Comparison of ENCODE assay signal across 10 cellular contexts in genomic region chr17:16583781-16584180, GRCh38. TPM values are rescaled to one million over a fixed set of nuclear protein-coding genes. Genes with fewer than 3 reads are reported as not detected.
DNase-seq lines count a peak whose midpoint lies in the region; ATAC-seq and TF ChIP-seq lines count a peak whose summit lies in the region.
"Had no signal": no experiment of that assay in that cellular context is flagged by ENCODE, and none has a peak within 500 bp of the region (broad histone marks: within the 10 kb centered on the region; RNA-seq: fewer than 3 reads in every experiment).

No MANE protein-coding gene starts in this region.

- H3K36me3 ChIP-seq in lower lobe of right lung (no peaks in the 10 kb centered on the region), testis (ENCODE audit: low read depth, missing control alignments) (no peaks in the 10 kb centered on the region)
- H3K36me3 ChIP-seq: brain microvascular endothelial cell had no signal

- peaks cover 14% of the 10 kb centered on the region for H3K27me3 Mint-ChIP-seq in activated naive CD4-positive, alpha-beta T cell treated with anti-CD3 and anti-CD28 coated beads for 36 hours (ENCODE audit: low read depth)
- peaks cover 64% of the 10 kb centered on the region for H3K27me3 Mint-ChIP-seq in activated naive CD4-positive, alpha-beta T cell treated with anti-CD3 and anti-CD28 coated beads, Interleukin-2, amount 10 ng/mL, durations not matched to agents 7 days and 5 days

- no peaks in the 10 kb centered on the region for H3K9me3 Mint-ChIP-seq in activated naive CD4-positive, alpha-beta T cell treated with anti-CD3 and anti-CD28 coated beads for 36 hours
- H3K9me3 Mint-ChIP-seq in activated naive CD4-positive, alpha-beta T cell treated with anti-CD3 and anti-CD28 coated beads, Interleukin-2, amount 10 ng/mL, durations not matched to agents 7 days and 5 days = peaks cover 8% of the 10 kb centered on the region
- H3K9me3 Mint-ChIP-seq: activated B cell treated with CpG ODN at 0.5 μM for 24 hours had no signal

- DNase-seq in activated naive CD4-positive, alpha-beta T cell treated with anti-CD3 and anti-CD28 coated beads for 36 hours = peak; percentile 25
- no peak for DNase-seq in activated naive CD4-positive, alpha-beta T cell (lab: John Stamatoyannopoulos, UW)
- DNase-seq in activated naive CD4-positive, alpha-beta T cell treated with anti-CD3 and anti-CD28 coated beads, Interleukin-2, amount 10 ng/mL, durations not matched to agents 7 days and 5 days = no peak
- DNase-seq in lower lobe of right lung (no peak), testis (no peak), NCI-H526 (lab: John Stamatoyannopoulos, UW) (no peak), G401 (ENCODE audit: low spot score) (no peak)

- intact Hi-C loops in activated naive CD4-positive, alpha-beta T cell treated with anti-CD3 and anti-CD28 coated beads for 36 hours (cut with micrococcal nuclease) = loop anchor here (1.0 to 5.0 kb wide), 5 partner anchors 14 to 405 kb away; partner anchors contain the start of genes CCDC144A, UBB and ZNF287
- intact Hi-C loops in lower lobe of right lung (cut with DNase I) = no loop called here
- intact Hi-C loops in testis (cut with DNase I; ENCODE audit: low total_unique reads) = no loop called here

- H3K4me3 ChIP-seq in lower lobe of right lung (peak overlapping the region; percentile 46), testis (peak overlapping the region; percentile 46 to 55)

- no peak overlapping the region for H3K27ac ChIP-seq in lower lobe of right lung
- peak overlapping the region in 1 of 2 donors; percentile 51 for H3K27ac ChIP-seq in testis
- H3K27ac ChIP-seq: brain microvascular endothelial cell had no signal

- in situ Hi-C loops in G401 (cut with HindIII; ENCODE audit: low sequenced_read_pairs) = no loop called here

- H3K4me1 ChIP-seq in lower lobe of right lung = peaks cover 13% of the 10 kb centered on the region
- no peaks in the 10 kb centered on the region for H3K4me1 ChIP-seq in testis

- WGBS in testis, 2 donors = 22 to 31% methylated on average over 7 of the region's 7 CpGs

- H3K9me3 ChIP-seq in lower lobe of right lung (no peaks in the 10 kb centered on the region), testis (no peaks in the 10 kb centered on the region)

- CTCF ChIA-PET in activated naive CD4-positive, alpha-beta T cell treated with anti-CD3 and anti-CD28 coated beads for 36 hours (lab: Charles Lee) = interaction anchor here (0.5 to 2.3 kb wide), 14 partner anchors 8 to 1228 kb away, joined by 3 to 16 read pairs (median 4); partner anchors contain the start of gene ZNF287
- CTCF ChIA-PET in activated naive CD4-positive, alpha-beta T cell treated with anti-CD3 and anti-CD28 coated beads, Interleukin-2, amount 10 ng/mL, durations not matched to agents 7 days and 5 days (lab: Charles Lee) = interaction anchor here (0.7 to 4.8 kb wide), 8 partner anchors 9 to 232 kb away, joined by 3 to 19 read pairs (median 3); partner anchors contain the start of gene ZNF287

- peaks cover 3% of the 10 kb centered on the region for H3K27me3 ChIP-seq in lower lobe of right lung (ENCODE audit: low read depth)
- no peaks in the 10 kb centered on the region for H3K27me3 ChIP-seq in testis
- H3K27me3 ChIP-seq: brain microvascular endothelial cell had no signal

- no peak for ATAC-seq in lower lobe of right lung
- ATAC-seq in HG02870 (IDR thresholded peaks at IDR 0.05; ENCODE audit: unreplicated experiment) = no peak

- H3K27ac Mint-ChIP-seq in activated naive CD4-positive, alpha-beta T cell treated with anti-CD3 and anti-CD28 coated beads for 36 hours = peak overlapping the region; percentile 87
- peak overlapping the region; percentile 77 for H3K27ac Mint-ChIP-seq in activated naive CD4-positive, alpha-beta T cell treated with anti-CD3 and anti-CD28 coated beads, Interleukin-2, amount 10 ng/mL, durations not matched to agents 7 days and 5 days
- H3K27ac Mint-ChIP-seq: activated B cell treated with CpG ODN at 0.5 μM for 24 hours had no signal

- TF ChIP-seq POLR2A in testis (IDR thresholded peaks at IDR 0.05) = no peak

- H3K4me3 Mint-ChIP-seq in activated naive CD4-positive, alpha-beta T cell treated with anti-CD3 and anti-CD28 coated beads for 36 hours = peak overlapping the region; percentile 78
- peak overlapping the region; percentile 69 for H3K4me3 Mint-ChIP-seq in activated naive CD4-positive, alpha-beta T cell treated with anti-CD3 and anti-CD28 coated beads, Interleukin-2, amount 10 ng/mL, durations not matched to agents 7 days and 5 days

- H3K4me1 Mint-ChIP-seq in activated naive CD4-positive, alpha-beta T cell treated with anti-CD3 and anti-CD28 coated beads for 36 hours (ENCODE audit: low read depth) = peaks cover 17% of the 10 kb centered on the region
- peaks cover 28% of the 10 kb centered on the region for H3K4me1 Mint-ChIP-seq in activated naive CD4-positive, alpha-beta T cell treated with anti-CD3 and anti-CD28 coated beads, Interleukin-2, amount 10 ng/mL, durations not matched to agents 7 days and 5 days

- TF ChIP-seq CTCF in lower lobe of right lung (IDR thresholded peaks at IDR 0.05) = no peak
- TF ChIP-seq CTCF in testis (IDR thresholded peaks at IDR 0.05) = no peak

- no peaks in the 10 kb centered on the region for H3K36me3 Mint-ChIP-seq in activated naive CD4-positive, alpha-beta T cell treated with anti-CD3 and anti-CD28 coated beads for 36 hours (ENCODE audit: low read depth)
- no peaks in the 10 kb centered on the region for H3K36me3 Mint-ChIP-seq in activated naive CD4-positive, alpha-beta T cell treated with anti-CD3 and anti-CD28 coated beads, Interleukin-2, amount 10 ng/mL, durations not matched to agents 7 days and 5 days

RNA-seq across cellular contexts. Expression of gene ZNF287, which starts 14.8 kb away (rescaled TPM):
- total RNA-seq in activated naive CD4-positive, alpha-beta T cell treated with anti-CD3 and anti-CD28 coated beads for 36 hours = 1 to 10 TPM; 5.1 to 6.3 TPM
- total RNA-seq in lower lobe of right lung (5.2 TPM), testis (10 to 100 TPM in 1 of 2 donors, 1 to 10 TPM in 1; 8.5 to 12.1 TPM)
- 3.7 TPM for polyA plus RNA-seq in testis (ENCODE audit: insufficient read depth, low read depth, low replicate concordance)
- total RNA-seq in G401 (2014; rRNA removed; shearing (Covaris generic)) = 2.6 and 7.6 TPM in 2 replicates
